16 cellular contexts compared by ENCODE assay signal in genomic region chr17:61070649-61071048, GRCh38.
A peak's percentile ranks its signal among the peaks of the same experiment; 100 is the strongest.
DNase-seq lines count a peak whose midpoint lies in the region; ATAC-seq and TF ChIP-seq lines count a peak whose summit lies in the region.
"Had no signal": no experiment of that assay in that cellular context is flagged by ENCODE, and none has a peak within 500 bp of the region (broad histone marks: within the 10 kb centered on the region; RNA-seq: fewer than 3 reads in every experiment).

No MANE protein-coding gene starts in this region.

- CTCF ChIA-PET in activated CD4-positive, alpha-beta T cell treated with anti-CD3 and anti-CD28 coated beads for 36 hours (lab: Charles Lee), result interaction anchor here (0.7 to 1.7 kb wide), 3 partner anchors 8 to 108 kb away, joined by 3 to 4 read pairs (median 3); no protein-coding TSS in a partner anchor

- peaks cover 3% of the 10 kb centered on the region for H3K4me1 Mint-ChIP-seq in activated CD4-positive, alpha-beta T cell treated with anti-CD3 and anti-CD28 coated beads for 36 hours
- peaks cover 14% of the 10 kb centered on the region for H3K4me1 Mint-ChIP-seq in activated T-cell treated with anti-CD3 and anti-CD28 coated beads, Interleukin-2, amount 50 U/mL, for 72 hours (ENCODE audit: low read depth)
- H3K4me1 Mint-ChIP-seq in mesothelial cell of epicardium, result peaks cover 42% of the 10 kb centered on the region
- H3K4me1 Mint-ChIP-seq: B cell had no signal

- intact Hi-C loops in activated CD4-positive, alpha-beta T cell treated with anti-CD3 and anti-CD28 coated beads for 36 hours (cut with DNase I, micrococcal nuclease), result no loop called here

- ATAC-seq in activated CD4-positive, alpha-beta T cell treated with anti-CD3 and anti-CD28 coated beads for 36 hours, result peak; percentile 36
- peak; percentile 69 to 85 for ATAC-seq in activated T-cell treated with anti-CD3 and anti-CD28 coated beads, Interleukin-2, amount 50 U/mL, for 72 hours (replicated peaks in 1 of 2)
- ATAC-seq: A549; CD8-positive, alpha-beta T cell had no signal

- no peak for TF ChIP-seq CTCF in mesothelial cell of epicardium (IDR thresholded peaks at IDR 0.05; ENCODE audit: unreplicated experiment)

- H3K9me3 Mint-ChIP-seq in activated CD4-positive, alpha-beta T cell treated with anti-CD3 and anti-CD28 coated beads for 36 hours (ENCODE audit: low read depth), result no peaks in the 10 kb centered on the region
- peaks cover 0 to 6% of the 10 kb centered on the region in 2 donors for H3K9me3 Mint-ChIP-seq in activated T-cell treated with anti-CD3 and anti-CD28 coated beads, Interleukin-2, amount 50 U/mL, for 72 hours
- peaks cover 3% of the 10 kb centered on the region for H3K9me3 Mint-ChIP-seq in mesothelial cell of epicardium
- H3K9me3 Mint-ChIP-seq: CD4-positive, alpha-beta T cell; CD8-positive, alpha-beta T cell had no signal

- H3K36me3 Mint-ChIP-seq in activated CD4-positive, alpha-beta T cell treated with anti-CD3 and anti-CD28 coated beads for 36 hours (ENCODE audit: low read depth), result no peaks in the 10 kb centered on the region
- H3K36me3 Mint-ChIP-seq in activated T-cell treated with anti-CD3 and anti-CD28 coated beads, Interleukin-2, amount 50 U/mL, for 72 hours (ENCODE audit: insufficient read depth in 2 of 2), result peaks cover 0 to 3% of the 10 kb centered on the region in 2 donors
- peaks cover 8% of the 10 kb centered on the region for H3K36me3 Mint-ChIP-seq in mesothelial cell of epicardium

- H3K27ac Mint-ChIP-seq in activated CD4-positive, alpha-beta T cell treated with anti-CD3 and anti-CD28 coated beads for 36 hours, result no peak overlapping the region
- H3K27ac Mint-ChIP-seq in activated T-cell treated with anti-CD3 and anti-CD28 coated beads, Interleukin-2, amount 50 U/mL, for 72 hours, result no peak overlapping the region
- peak overlapping the region; percentile 26 for H3K27ac Mint-ChIP-seq in mesothelial cell of epicardium
- H3K27ac Mint-ChIP-seq: B cell; CD4-positive, alpha-beta T cell; CD8-positive, alpha-beta T cell had no signal

- no peak overlapping the region for H3K4me3 Mint-ChIP-seq in activated CD4-positive, alpha-beta T cell treated with anti-CD3 and anti-CD28 coated beads for 36 hours
- H3K4me3 Mint-ChIP-seq in activated T-cell treated with anti-CD3 and anti-CD28 coated beads, Interleukin-2, amount 50 U/mL, for 72 hours, result peak overlapping the region in 1 of 2 donors; percentile 39
- H3K4me3 Mint-ChIP-seq in mesothelial cell of epicardium, result no peak overlapping the region
- H3K4me3 Mint-ChIP-seq: B cell; CD4-positive, alpha-beta T cell; CD8-positive, alpha-beta T cell had no signal

- no peak for DNase-seq in activated CD4-positive, alpha-beta T cell treated with anti-CD3 and anti-CD28 coated beads for 36 hours
- DNase-seq in activated CD4-positive, alpha-beta T cell treated with anti-CD3 and anti-CD28 coated beads for 48 hours, result no peak
- no peak for DNase-seq in activated T-cell treated with anti-CD3 and anti-CD28 coated beads, Interleukin-2, amount 50 U/mL, for 72 hours
- no peak for DNase-seq in activated T-cell treated with anti-CD3 and anti-CD28 coated beads for 4 hours
- DNase-seq in mesothelial cell of epicardium (ENCODE audit: low spot score in 2 of 2, unreplicated experiment in 2 of 2), result no peak
- DNase-seq in NCI-H2029 (lab: John Stamatoyannopoulos, UW), result no peak
- DNase-seq in H4 (ENCODE audit: low spot score), result no peak
- DNase-seq: AML-193; Caco-2; Calu3; CD4-positive, alpha-beta T cell; CD8-positive, alpha-beta T cell; DMS79 treated with DMSO at 0.1 percent for 48 hours; GF-D8 had no signal

- H3K27me3 Mint-ChIP-seq in activated CD4-positive, alpha-beta T cell treated with anti-CD3 and anti-CD28 coated beads for 36 hours, result no peaks in the 10 kb centered on the region
- no peaks in the 10 kb centered on the region for H3K27me3 Mint-ChIP-seq in activated T-cell treated with anti-CD3 and anti-CD28 coated beads, Interleukin-2, amount 50 U/mL, for 72 hours (ENCODE audit: low read depth)
- no peaks in the 10 kb centered on the region for H3K27me3 Mint-ChIP-seq in mesothelial cell of epicardium (ENCODE audit: low read depth)
- H3K27me3 Mint-ChIP-seq: B cell; CD4-positive, alpha-beta T cell had no signal

- POLR2A ChIA-PET in activated CD4-positive, alpha-beta T cell treated with anti-CD3 and anti-CD28 coated beads for 36 hours (lab: Charles Lee), result no interaction called here
